ENCODE assay signal across 10 cellular contexts in genomic region chr12:1630827-1631591, GRCh38. TPM values are rescaled to one million over a fixed set of nuclear protein-coding genes. Genes with fewer than 3 reads are reported as not detected.
DNase-seq lines count a peak whose midpoint lies in the region; ATAC-seq and TF ChIP-seq lines count a peak whose summit lies in the region.
"Had no signal": no experiment of that assay in that cellular context is flagged by ENCODE, and none has a peak within 500 bp of the region (broad histone marks: within the 10 kb centered on the region; RNA-seq: fewer than 3 reads in every experiment).

No MANE protein-coding gene starts in this region.

- no peak for TF ChIP-seq CTCF in upper lobe of left lung (IDR thresholded peaks at IDR 0.05)
- no peak for TF ChIP-seq CTCF in GM10248 (IDR thresholded peaks at IDR 0.05; ENCODE audit: control extremely low read depth, extremely low read depth, low read depth, missing control alignments)

- H3K4me3 ChIP-seq in mesodermal cell (ENCODE audit: extremely low read depth, insufficient read depth, low read length, poor library complexity, severe bottlenecking): peak overlapping the region; percentile 36
- peak overlapping the region in 3 of 4 donors; percentile 44 to 60 (median 57) for H3K4me3 ChIP-seq in upper lobe of left lung

- intact Hi-C loops in Right ventricle myocardium inferior (cut with DNase I): loop anchor here (5.0 kb wide), 1 partner anchor 306 kb away; no protein-coding TSS in a partner anchor
- intact Hi-C loops in cardiac septum (cut with DNase I): loop anchor here (5.0 kb wide), 1 partner anchor 306 kb away; no protein-coding TSS in a partner anchor

- no peaks in the 10 kb centered on the region for H3K9me3 ChIP-seq in mesodermal cell (ENCODE audit: control insufficient read depth, low read length)
- no peaks in the 10 kb centered on the region for H3K9me3 ChIP-seq in upper lobe of left lung

- TF ChIP-seq POLR2A in upper lobe of left lung (IDR thresholded peaks at IDR 0.05): no peak

- H3K4me1 ChIP-seq in mesodermal cell (ENCODE audit: control insufficient read depth, insufficient read depth, low read length, poor library complexity, severe bottlenecking) (peaks cover 4% of the 10 kb centered on the region), upper lobe of left lung (peaks cover 21 to 38% (median 29%) of the 10 kb centered on the region in 4 donors)

- CTCF ChIA-PET in GM10248 (lab: Yijun Ruan, JAX): interaction anchor here (0.6 to 4.4 kb wide), 12 partner anchors 7 to 514 kb away, joined by 3 to 30 read pairs (median 7); no protein-coding TSS in a partner anchor

- 7 to 17% methylated on average over 12 to 18 of the region's 23 CpGs for WGBS in mesodermal cell (ENCODE audit: insufficient coverage in 2 of 2), 2 experiments
- WGBS in upper lobe of left lung, 2 donors: 40 to 41% methylated on average over 21 to 23 of the region's 23 CpGs

- ATAC-seq in Right ventricle myocardium inferior (peak; percentile 44), upper lobe of left lung (ENCODE audit: low FRiP score in 2 of 2) (no peak)

- peaks cover 6% of the 10 kb centered on the region for H3K36me3 ChIP-seq in mesodermal cell (ENCODE audit: control insufficient read depth, insufficient read depth, low read length)
- no peaks in the 10 kb centered on the region for H3K36me3 ChIP-seq in upper lobe of left lung

- DNase-seq in Right ventricle myocardium inferior (ENCODE audit: missing footprints) (no peak), cardiac septum (ENCODE audit: low spot score) (no peak), brain pericyte (ENCODE audit: low read depth, low spot score) (peak; percentile 67), upper lobe of left lung (no peak), NCI-H2196 treated with DMSO at 0.1 percent for 48 hours (lab: John Stamatoyannopoulos, UW; ENCODE audit: unreplicated experiment) (no peak), GM10248 (ENCODE audit: extremely low spot score) (no peak), HK-2 (ENCODE audit: unreplicated experiment) (no peak)
- DNase-seq: EL, NCI-H187 had no signal

- POLR2A ChIA-PET in GM10248 (lab: Yijun Ruan, JAX): no interaction called here

- peaks cover 0 to 9% (median 0%) of the 10 kb centered on the region in 4 donors for H3K27me3 ChIP-seq in upper lobe of left lung

- no peak for TF ChIP-seq EP300 in upper lobe of left lung (IDR thresholded peaks at IDR 0.05)

- no peak overlapping the region for H3K27ac ChIP-seq in mesodermal cell (ENCODE audit: low read depth, low read length, severe bottlenecking)
- no peak overlapping the region for H3K27ac ChIP-seq in upper lobe of left lung

RNA-seq across cellular contexts. Expression of gene WNT5B, which starts 2.0 kb away (rescaled TPM):
- total RNA-seq in Right ventricle myocardium inferior (2.9 TPM), cardiac septum (0.43 TPM), upper lobe of left lung (1 to 10 TPM in 5 of 6 donors, not detected in 1; 5.8 to 9.7 (median 7.0) TPM)
- polyA plus RNA-seq in mesodermal cell (2013, experiment 1 of 2): 21.4 TPM
- 19.5 TPM for polyA plus RNA-seq in mesodermal cell (2013, experiment 2 of 2)

RNA-seq across cellular contexts. Expression of gene FBXL14, which starts 36.6 kb away (rescaled TPM):
- total RNA-seq in Right ventricle myocardium inferior (6.2 TPM), cardiac septum (6.9 TPM), upper lobe of left lung (10 to 100 TPM in 4 of 6 donors, 1 to 10 TPM in 2; 8.5 to 22.0 (median 14.4) TPM)
- 12.1 TPM for polyA plus RNA-seq in mesodermal cell (2013, experiment 1 of 2)
- polyA plus RNA-seq in mesodermal cell (2013, experiment 2 of 2): 11.9 TPM

RNA-seq across cellular contexts. Expression of gene ADIPOR2, which starts 59.9 kb away (rescaled TPM):
- total RNA-seq in Right ventricle myocardium inferior (38.4 TPM), cardiac septum (33.4 TPM), upper lobe of left lung (10 to 100 TPM; 45.1 to 82.3 (median 68.6) TPM)
- polyA plus RNA-seq in mesodermal cell (2013, experiment 1 of 2): 35.9 TPM
- 36.2 TPM for polyA plus RNA-seq in mesodermal cell (2013, experiment 2 of 2)
